In genomic region chr4:932713-933070, GRCh38 we compare ENCODE assay signal across 6 cellular contexts. TPM values are rescaled to one million over a fixed set of nuclear protein-coding genes. Genes with fewer than 3 reads are reported as not detected.
A peak's percentile ranks its signal among the peaks of the same experiment; 100 is the strongest.
DNase-seq lines count a peak whose midpoint lies in the region; ATAC-seq, FAIRE-seq and TF ChIP-seq lines count a peak whose summit lies in the region.

No MANE protein-coding gene starts in this region.

- peaks cover 41% of the 10 kb centered on the region for H3K4me1 Mint-ChIP-seq in activated CD8-positive, alpha-beta memory T cell treated with anti-CD3 and anti-CD28 coated beads, Interleukin-2, amount 10 ng/mL, durations not matched to agents 7 days and 5 days
- peaks cover 25% of the 10 kb centered on the region for H3K4me1 Mint-ChIP-seq in neural crest cell

- DNase-seq in activated CD8-positive, alpha-beta memory T cell treated with anti-CD3 and anti-CD28 coated beads, Interleukin-2, amount 10 ng/mL, durations not matched to agents 7 days and 5 days, result no peak
- no peak for DNase-seq in activated CD8-positive, alpha-beta memory T cell treated with anti-CD3 and anti-CD28 coated beads, Interleukin-2, amount 50 U/mL, for 48 hours
- DNase-seq in breast epithelium (ENCODE audit: low spot score in 2 of 2) (no peak), neural crest cell (ENCODE audit: low read depth, low spot score) (no peak), RCC 7860 (ENCODE audit: low spot score) (no peak)

- H3K4me3 Mint-ChIP-seq in activated CD8-positive, alpha-beta memory T cell treated with anti-CD3 and anti-CD28 coated beads, Interleukin-2, amount 10 ng/mL, durations not matched to agents 7 days and 5 days, result peak overlapping the region; percentile 97
- peak overlapping the region; percentile 96 for H3K4me3 Mint-ChIP-seq in neural crest cell

- no peaks in the 10 kb centered on the region for H3K27me3 ChIP-seq in breast epithelium

- peaks cover 3 to 13% of the 10 kb centered on the region in 2 donors for H3K4me1 ChIP-seq in breast epithelium

- TF ChIP-seq POLR2A in breast epithelium (IDR thresholded peaks at IDR 0.05), result no peak

- ATAC-seq in activated CD8-positive, alpha-beta memory T cell treated with anti-CD3 and anti-CD28 coated beads, Interleukin-2, amount 10 ng/mL, durations not matched to agents 7 days and 5 days, result peak; percentile 1
- ATAC-seq in HG03521 (IDR thresholded peaks at IDR 0.05; ENCODE audit: unreplicated experiment), result no peak

- CTCF ChIA-PET in activated CD8-positive, alpha-beta memory T cell treated with anti-CD3 and anti-CD28 coated beads, Interleukin-2, amount 10 ng/mL, durations not matched to agents 7 days and 5 days (lab: Charles Lee), result interaction anchor here (0.8 to 4.0 kb wide), 6 partner anchors 54 to 220 kb away, joined by 3 to 26 read pairs (median 3); partner anchors contain the start of gene IDUA

- peak overlapping the region; percentile 82 to 99 (median 96) for H3K4me3 ChIP-seq in breast epithelium

- H3K27me3 Mint-ChIP-seq in activated CD8-positive, alpha-beta memory T cell treated with anti-CD3 and anti-CD28 coated beads, Interleukin-2, amount 10 ng/mL, durations not matched to agents 7 days and 5 days, result no peaks in the 10 kb centered on the region
- H3K27me3 Mint-ChIP-seq in neural crest cell (ENCODE audit: low read depth), result no peaks in the 10 kb centered on the region

- peak overlapping the region; percentile 97 for H3K27ac Mint-ChIP-seq in activated CD8-positive, alpha-beta memory T cell treated with anti-CD3 and anti-CD28 coated beads, Interleukin-2, amount 10 ng/mL, durations not matched to agents 7 days and 5 days
- H3K27ac Mint-ChIP-seq in neural crest cell (ENCODE audit: unreplicated experiment), result peak overlapping the region; percentile 85

- H3K27ac ChIP-seq in breast epithelium, result peak overlapping the region; percentile 89 to 90

- intact Hi-C loops in breast epithelium (cut with DNase I; ENCODE audit: low total_unique reads), result no loop called here

- FAIRE-seq in RCC 7860 (lab: Jason Lieb, UNC), result no peak

- TF ChIP-seq CTCF in breast epithelium (IDR thresholded peaks at IDR 0.05), result no peak
- peak; percentile 9 for TF ChIP-seq CTCF in neural crest cell (conservative IDR thresholded peaks at IDR 0.05)

- H3K36me3 Mint-ChIP-seq in activated CD8-positive, alpha-beta memory T cell treated with anti-CD3 and anti-CD28 coated beads, Interleukin-2, amount 10 ng/mL, durations not matched to agents 7 days and 5 days, result peaks cover 3% of the 10 kb centered on the region
- H3K36me3 Mint-ChIP-seq in neural crest cell (ENCODE audit: low read depth), result no peaks in the 10 kb centered on the region

- no peaks in the 10 kb centered on the region for H3K9me3 Mint-ChIP-seq in activated CD8-positive, alpha-beta memory T cell treated with anti-CD3 and anti-CD28 coated beads, Interleukin-2, amount 10 ng/mL, durations not matched to agents 7 days and 5 days (ENCODE audit: low read depth)
- no peaks in the 10 kb centered on the region for H3K9me3 Mint-ChIP-seq in neural crest cell

- no peaks in the 10 kb centered on the region for H3K9me3 ChIP-seq in breast epithelium

- no peaks in the 10 kb centered on the region for H3K36me3 ChIP-seq in breast epithelium

RNA-seq across cellular contexts. Expression of gene TMEM175, which starts 0.4 kb away (rescaled TPM):
- total RNA-seq in activated CD8-positive, alpha-beta memory T cell treated with anti-CD3 and anti-CD28 coated beads, Interleukin-2, amount 10 ng/mL, durations not matched to agents 7 days and 5 days, result 10 to 100 TPM; 23.4 to 37.2 TPM
- total RNA-seq in breast epithelium, result 10 to 100 TPM; 26.2 to 32.2 (median 28.2) TPM
- total RNA-seq in neural crest cell, result 15.2 and 22.1 TPM in 2 replicates

RNA-seq across cellular contexts. Expression of gene GAK, which starts 0.6 kb away (rescaled TPM):
- total RNA-seq in activated CD8-positive, alpha-beta memory T cell treated with anti-CD3 and anti-CD28 coated beads, Interleukin-2, amount 10 ng/mL, durations not matched to agents 7 days and 5 days, result 100 to 1,000 TPM; 152 to 176 TPM
- total RNA-seq in breast epithelium (10 to 100 TPM; 76.2 to 95.7 (median 81.9) TPM), neural crest cell (83.4 and 87.7 TPM in 2 replicates)

RNA-seq across cellular contexts. Expression of gene DGKQ, which starts 40.7 kb away (rescaled TPM):
- total RNA-seq in activated CD8-positive, alpha-beta memory T cell treated with anti-CD3 and anti-CD28 coated beads, Interleukin-2, amount 10 ng/mL, durations not matched to agents 7 days and 5 days, result 10 to 100 TPM; 22.9 to 27.6 TPM
- total RNA-seq in breast epithelium, result 1 to 10 TPM; 5.3 to 9.4 (median 8.8) TPM
- 15.0 and 15.7 TPM in 2 replicates for total RNA-seq in neural crest cell

RNA-seq across cellular contexts. Expression of gene IDUA, which starts 54.2 kb away (rescaled TPM):
- total RNA-seq in activated CD8-positive, alpha-beta memory T cell treated with anti-CD3 and anti-CD28 coated beads, Interleukin-2, amount 10 ng/mL, durations not matched to agents 7 days and 5 days, result 10 to 100 TPM; 27.1 to 28.1 TPM
- total RNA-seq in breast epithelium (10 to 100 TPM; 16.3 to 32.8 (median 28.2) TPM), neural crest cell (16.4 and 18.0 TPM in 2 replicates)
